17 cellular contexts compared by ENCODE assay signal in genomic region chr5:89968870-89969472, GRCh38.
A peak's percentile ranks its signal among the peaks of the same experiment; 100 is the strongest.
DNase-seq lines count a peak whose midpoint lies in the region; ATAC-seq and TF ChIP-seq lines count a peak whose summit lies in the region.
"Had no signal": no experiment of that assay in that cellular context is flagged by ENCODE, and none has a peak within 500 bp of the region (broad histone marks: within the 10 kb centered on the region; RNA-seq: fewer than 3 reads in every experiment).

No MANE protein-coding gene starts in this region.

- no peak for ATAC-seq in WTC11
- no peak for ATAC-seq in lung (ENCODE audit: insufficient read depth, low FRiP score)
- ATAC-seq in GM21717 (IDR thresholded peaks at IDR 0.05; ENCODE audit: unreplicated experiment): no peak
- no peak for ATAC-seq in HG02610 (IDR thresholded peaks at IDR 0.05; ENCODE audit: unreplicated experiment)

- peaks cover 2% of the 10 kb centered on the region; the same call in 1 of the 2 replicates for H3K4me1 Mint-ChIP-seq in WTC11
- H3K4me1 Mint-ChIP-seq: activated CD4-positive, alpha-beta memory T cell treated with anti-CD3 and anti-CD28 coated beads, Interleukin-2, amount 10 ng/mL, durations not matched to agents 7 days and 5 days; central memory CD8-positive, alpha-beta T cell had no signal

- 52 to 73% methylated on average over 5 of the region's 5 CpGs for WGBS in lung, 2 donors

- no peaks in the 10 kb centered on the region for H3K36me3 ChIP-seq in lung (ENCODE audit: control insufficient read depth in 2 of 2, insufficient read depth in 2 of 2, low read length in 2 of 2)
- H3K36me3 ChIP-seq: upper lobe of left lung had no signal

- H3K27me3 Mint-ChIP-seq in WTC11 (ENCODE audit: low read depth): no peaks in the 10 kb centered on the region
- H3K27me3 Mint-ChIP-seq: activated CD4-positive, alpha-beta memory T cell treated with anti-CD3 and anti-CD28 coated beads, Interleukin-2, amount 10 ng/mL, durations not matched to agents 7 days and 5 days; CD4-positive, alpha-beta T cell; central memory CD8-positive, alpha-beta T cell had no signal

- TF ChIP-seq CTCF in WTC11 (IDR thresholded peaks at IDR 0.05): no peak
- no peak for TF ChIP-seq CTCF in dorsolateral prefrontal cortex (IDR thresholded peaks at IDR 0.05 in 54 of 56, conservative IDR thresholded peaks at IDR 0.05 in 2 of 56; ENCODE audit: low read depth in 1 of 56, partially characterized antibody in 56 of 56)
- TF ChIP-seq CTCF in lung (IDR thresholded peaks at IDR 0.05; ENCODE audit: control extremely low read depth, extremely low read depth): no peak

- H3K27me3 ChIP-seq in dorsolateral prefrontal cortex (no peaks in the 10 kb centered on the region), lung (ENCODE audit: control insufficient read depth, insufficient read depth) (no peaks in the 10 kb centered on the region)
- H3K27me3 ChIP-seq: upper lobe of left lung had no signal

- H3K36me3 Mint-ChIP-seq in WTC11: no peaks in the 10 kb centered on the region

- intact Hi-C loops in dorsolateral prefrontal cortex (cut with DNase I): no loop called here

- no peak overlapping the region for H3K4me3 Mint-ChIP-seq in WTC11
- H3K4me3 Mint-ChIP-seq: activated CD4-positive, alpha-beta memory T cell treated with anti-CD3 and anti-CD28 coated beads, Interleukin-2, amount 10 ng/mL, durations not matched to agents 7 days and 5 days; CD4-positive, alpha-beta T cell; central memory CD8-positive, alpha-beta T cell had no signal

- H3K9me3 ChIP-seq in lung (ENCODE audit: control insufficient read depth in 2 of 2, insufficient read depth in 1 of 2, low read length in 1 of 2): no peaks in the 10 kb centered on the region
- H3K9me3 ChIP-seq: upper lobe of left lung had no signal

- DNase-seq in WTC11 (ENCODE audit: low spot score): no peak
- peak in 1 of 10 donors; percentile 46 for DNase-seq in dorsolateral prefrontal cortex
- DNase-seq in lung (ENCODE audit: low spot score): peak; percentile 31
- peak; percentile 64 for DNase-seq in superior temporal gyrus (ENCODE audit: extremely low spot score)
- DNase-seq in NCI-H2029 (lab: John Stamatoyannopoulos, UW): no peak
- DNase-seq in activated gamma-delta T cell treated with Interleukin-2 at 50 U/mL for 16 hours: no peak
- DNase-seq: activated CD4-positive, alpha-beta memory T cell treated with anti-CD3 and anti-CD28 coated beads, Interleukin-2, amount 10 ng/mL, durations not matched to agents 7 days and 5 days; activated gamma-delta T cell; CD4-positive, alpha-beta T cell; EL; mesendoderm; stimulated activated CD4-positive, alpha-beta T cell treated with anti-CD3 and anti-CD28 coated beads, Interleukin-2, amount 100 ng/mL, for 48 hours had no signal

- no peaks in the 10 kb centered on the region for H3K9me3 Mint-ChIP-seq in WTC11
- H3K9me3 Mint-ChIP-seq: activated CD4-positive, alpha-beta memory T cell treated with anti-CD3 and anti-CD28 coated beads, Interleukin-2, amount 10 ng/mL, durations not matched to agents 7 days and 5 days; CD4-positive, alpha-beta T cell had no signal

- POLR2A ChIA-PET in WTC11 (lab: Charles Lee): no interaction called here

- H3K4me3 ChIP-seq in dorsolateral prefrontal cortex (no peak overlapping the region), lung (no peak overlapping the region)
- H3K4me3 ChIP-seq: upper lobe of left lung had no signal

- H3K27ac ChIP-seq in dorsolateral prefrontal cortex (peak overlapping the region in 39 of 59 donors; percentile 4 to 81 (median 47)), lung (ENCODE audit: low read depth in 1 of 2, low read length in 1 of 2) (no peak overlapping the region)
- H3K27ac ChIP-seq: parathyroid adenoma had no signal

- H3K27ac Mint-ChIP-seq in WTC11: peak overlapping the region; percentile 50; the same call in 1 of the 2 replicates
- H3K27ac Mint-ChIP-seq: activated CD4-positive, alpha-beta memory T cell treated with anti-CD3 and anti-CD28 coated beads, Interleukin-2, amount 10 ng/mL, durations not matched to agents 7 days and 5 days; CD4-positive, alpha-beta T cell had no signal

- CTCF ChIA-PET in WTC11 (lab: Charles Lee): interaction anchor here (1.2 kb wide), 1 partner anchor 297 kb away, joined by 3 read pairs; no protein-coding TSS in a partner anchor

- no peaks in the 10 kb centered on the region for H3K4me1 ChIP-seq in lung (ENCODE audit: control insufficient read depth in 2 of 2, insufficient read depth in 2 of 2, low read length in 2 of 2)
- H3K4me1 ChIP-seq: parathyroid adenoma had no signal

TF ChIP-seq in WTC11, 78 proteins besides CTCF, POLR2A, EP300 and RAD21 (continues in another document):
- no peak for TF ChIP-seq ARID4B (CRISPR knock-in tag; IDR thresholded peaks at IDR 0.05; ENCODE audit: borderline replicate concordance)
- TF ChIP-seq NFATC4 (CRISPR knock-in tag; IDR thresholded peaks at IDR 0.05): no peak
- TF ChIP-seq, protein P1, sequence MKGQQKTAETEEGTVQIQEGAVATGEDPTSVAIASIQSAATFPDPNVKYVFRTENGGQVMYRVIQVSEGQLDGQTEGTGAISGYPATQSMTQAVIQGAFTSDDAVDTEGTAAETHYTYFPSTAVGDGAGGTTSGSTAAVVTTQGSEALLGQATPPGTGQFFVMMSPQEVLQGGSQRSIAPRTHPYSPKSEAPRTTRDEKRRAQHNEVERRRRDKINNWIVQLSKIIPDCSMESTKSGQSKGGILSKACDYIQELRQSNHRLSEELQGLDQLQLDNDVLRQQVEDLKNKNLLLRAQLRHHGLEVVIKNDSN (CRISPR knock-in tag; IDR thresholded peaks at IDR 0.05): no peak
- no peak for TF ChIP-seq FOXP4 (CRISPR knock-in tag; IDR thresholded peaks at IDR 0.05)
- no peak for TF ChIP-seq ELF4 (CRISPR knock-in tag; IDR thresholded peaks at IDR 0.05; ENCODE audit: low read depth)
- TF ChIP-seq, protein P2, sequence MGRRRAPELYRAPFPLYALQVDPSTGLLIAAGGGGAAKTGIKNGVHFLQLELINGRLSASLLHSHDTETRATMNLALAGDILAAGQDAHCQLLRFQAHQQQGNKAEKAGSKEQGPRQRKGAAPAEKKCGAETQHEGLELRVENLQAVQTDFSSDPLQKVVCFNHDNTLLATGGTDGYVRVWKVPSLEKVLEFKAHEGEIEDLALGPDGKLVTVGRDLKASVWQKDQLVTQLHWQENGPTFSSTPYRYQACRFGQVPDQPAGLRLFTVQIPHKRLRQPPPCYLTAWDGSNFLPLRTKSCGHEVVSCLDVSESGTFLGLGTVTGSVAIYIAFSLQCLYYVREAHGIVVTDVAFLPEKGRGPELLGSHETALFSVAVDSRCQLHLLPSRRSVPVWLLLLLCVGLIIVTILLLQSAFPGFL (CRISPR knock-in tag; IDR thresholded peaks at IDR 0.05; ENCODE audit: borderline replicate concordance): no peak

Comparison
In these comparisons a context has a peak if more than half of its experiments do, and no peak if none do; other contexts are left out.
1. DNase-seq: peak in lung (single experiment) and superior temporal gyrus (single experiment); none in WTC11 (single experiment), NCI-H2029 (single experiment) and activated gamma-delta T cell treated with Interleukin-2 at 50 U/mL for 16 hours (single experiment).
2. H3K27ac ChIP-seq: peak in dorsolateral prefrontal cortex (39 of 59); none in lung (0 of 2).